ENCODE assay signal across 15 cellular contexts in the genomic region with DNA sequence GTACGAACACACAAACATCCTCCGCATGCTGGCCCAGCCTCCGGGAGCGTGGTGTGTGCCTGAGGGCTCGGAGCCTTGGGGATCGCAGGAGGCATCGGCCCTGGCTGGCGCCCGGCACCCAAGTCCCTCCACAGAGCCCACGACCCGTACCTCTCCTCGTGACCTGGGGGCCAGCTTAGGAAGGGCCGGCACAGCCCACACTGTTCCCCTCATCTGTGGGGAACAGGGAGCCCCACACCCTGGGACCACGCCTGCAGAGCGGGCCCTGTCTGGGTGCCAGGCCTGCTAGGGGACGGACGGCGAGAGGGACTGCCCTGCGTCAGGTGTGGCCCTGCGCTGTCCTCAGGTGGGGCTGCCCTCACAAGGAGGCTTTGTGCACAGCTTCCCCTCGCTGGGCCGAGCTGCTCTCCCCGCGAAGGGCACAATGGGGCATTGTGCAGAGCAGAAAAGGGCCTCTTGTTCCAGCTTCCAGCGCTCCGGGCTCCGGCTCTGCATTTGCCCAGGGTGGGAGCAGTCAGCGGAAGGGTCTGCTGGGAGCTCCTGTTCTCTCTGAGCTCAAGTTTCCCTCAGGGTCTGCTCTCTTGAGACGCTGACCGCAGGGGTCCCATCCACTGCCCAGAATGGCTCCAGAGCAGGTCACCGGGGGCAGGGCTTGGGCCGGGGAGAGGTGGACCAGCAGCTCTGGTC. TPM values are rescaled to one million over a fixed set of nuclear protein-coding genes. Genes with fewer than 3 reads are reported as not detected.
DNase-seq lines count a peak whose midpoint lies in the region; ATAC-seq and FAIRE-seq lines count a peak whose summit lies in the region.
"Had no signal": no experiment of that assay in that cellular context is flagged by ENCODE, and none has a peak within 500 bp of the region (broad histone marks: within the 10 kb centered on the region; RNA-seq: fewer than 3 reads in every experiment).

No MANE protein-coding gene starts in this region.

- peak; percentile 53 to 83 for DNase-seq in NCI-H526 (lab: John Stamatoyannopoulos, UW)
- peak in 58 of 61 donors; percentile 55 to 95 (median 86) for DNase-seq in caudate nucleus (lab: John Stamatoyannopoulos, UW)
- DNase-seq in middle frontal gyrus (ENCODE audit: extremely low spot score, low spot score), result peak; percentile 80
- DNase-seq in small intestine, result peak; percentile 7
- no peak for DNase-seq in RKO (ENCODE audit: low spot score)
- DNase-seq in MG63, result no peak
- no peak for DNase-seq in NCI-H1092 (lab: John Stamatoyannopoulos, UW)
- DNase-seq: activated naive CD4-positive, alpha-beta T cell treated with anti-CD3 and anti-CD28 coated beads, Interleukin-2, amount 50 U/mL, for 16 hours; H7; NCI-H2081 treated with DMSO at 0.1 percent for 48 hours; stimulated activated naive CD4-positive, alpha-beta T cell; T-helper 2 cell had no signal

- no peaks in the 10 kb centered on the region for H3K36me3 ChIP-seq in small intestine (ENCODE audit: control insufficient read depth in 2 of 2, insufficient read depth in 2 of 2, low read length in 2 of 2)
- H3K36me3 ChIP-seq in MG63, result peaks cover 15% of the 10 kb centered on the region

- 40 to 74% (median 58%) methylated on average over 30 to 32 of the region's 32 CpGs for WGBS in small intestine, 3 donors

- H3K27ac ChIP-seq in caudate nucleus (ENCODE audit: low read depth, low read length) (peak overlapping the region; percentile 98), small intestine (ENCODE audit: low read depth in 1 of 2, low read length in 1 of 2) (no peak overlapping the region)

- FAIRE-seq in small intestine (lab: Jason Lieb, UNC), result no peak
- FAIRE-seq: HTR-8/SVneo had no signal

- peaks cover 0 to 3% of the 10 kb centered on the region in 2 donors for H3K4me1 ChIP-seq in small intestine (ENCODE audit: control insufficient read depth in 2 of 2, insufficient read depth in 1 of 2, low read depth in 1 of 2, low read length in 1 of 2)

- H3K9me3 ChIP-seq in small intestine (ENCODE audit: control insufficient read depth, low read depth), result no peaks in the 10 kb centered on the region
- peaks cover under 1% of the 10 kb centered on the region; the same call in 1 of the 2 replicates for H3K9me3 ChIP-seq in MG63

- ATAC-seq in GM18907 (IDR thresholded peaks at IDR 0.05; ENCODE audit: unreplicated experiment), result no peak

- no peaks in the 10 kb centered on the region for H3K27me3 ChIP-seq in small intestine (ENCODE audit: control insufficient read depth in 2 of 2, insufficient read depth in 2 of 2, low read length in 2 of 2)
- peaks cover 7% of the 10 kb centered on the region; the same call in 1 of the 2 replicates for H3K27me3 ChIP-seq in MG63

- H3K4me3 ChIP-seq in small intestine (ENCODE audit: low read depth in 1 of 2, low read length in 2 of 2) (no peak overlapping the region), MG63 (no peak overlapping the region)

RNA-seq across cellular contexts. Expression of a gene that starts 1.7 kb away (rescaled TPM):
- 1 to 10 TPM; 8.2 to 9.4 (median 8.9) TPM for polyA plus RNA-seq in small intestine
- 8.8 and 11.1 TPM in 2 replicates for total RNA-seq in MG63 (2014; rRNA removed; shearing (Covaris generic); ENCODE audit: low replicate concordance)

RNA-seq across cellular contexts. Expression of a gene that starts 9.1 kb away (rescaled TPM):
- polyA plus RNA-seq in small intestine, result 1 to 10 TPM in 1 of 3 donors, under 1 TPM in 1, not detected in 1; 0.27 to 1.0 TPM
- 0.25 TPM in 1 of 2 replicates, not detected in the other for total RNA-seq in MG63 (2014; rRNA removed; shearing (Covaris generic); ENCODE audit: low replicate concordance)
- total RNA-seq: M059J had no signal

Comparison
In these comparisons a context has a peak if more than half of its experiments do, and no peak if none do; other contexts are left out.
1. DNase-seq: peak in NCI-H526 (2 of 2), caudate nucleus (58 of 61), middle frontal gyrus (single experiment) and small intestine (single experiment); none in RKO (single experiment), MG63 (single experiment) and NCI-H1092 (single experiment).